19 cellular contexts compared by ENCODE assay signal in the genomic region with DNA sequence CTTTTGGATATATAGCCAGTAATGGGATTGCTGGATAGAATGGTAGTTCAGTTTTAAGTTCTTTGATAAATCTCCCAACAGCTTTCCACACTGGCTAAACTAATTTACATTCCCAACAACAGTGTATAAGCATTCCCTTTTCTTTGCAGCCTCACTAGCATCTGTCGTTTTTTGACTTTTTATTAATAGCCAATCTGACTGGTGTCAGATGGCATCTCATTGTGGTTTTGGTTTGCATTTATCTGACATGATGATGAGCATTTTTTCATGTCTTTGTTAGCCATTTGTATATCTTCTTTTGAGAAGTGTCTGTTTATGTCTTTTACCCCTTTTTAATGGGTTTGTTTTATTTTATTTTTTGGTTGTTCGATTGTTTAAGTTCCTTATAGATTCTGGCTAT. TPM values are rescaled to one million over a fixed set of nuclear protein-coding genes. Genes with fewer than 3 reads are reported as not detected.
DNase-seq lines count a peak whose midpoint lies in the region; ATAC-seq and FAIRE-seq lines count a peak whose summit lies in the region.
"Had no signal": no experiment of that assay in that cellular context is flagged by ENCODE, and none has a peak within 500 bp of the region (broad histone marks: within the 10 kb centered on the region; RNA-seq: fewer than 3 reads in every experiment).

No MANE protein-coding gene starts in this region.

- peak; percentile 8 for DNase-seq in NCI-H2171 treated with DMSO at 0.1 percent for 48 hours (lab: John Stamatoyannopoulos, UW)
- no peak for DNase-seq in NCI-H2171 (lab: John Stamatoyannopoulos, UW)
- no peak for DNase-seq in GM19239 (ENCODE audit: insufficient read length, low spot score)
- DNase-seq in myocyte (ENCODE audit: low read depth), result peak; percentile 48
- DNase-seq in EL, result no peak
- DNase-seq: 8988T; C1 segment of cervical spinal cord; Calu3; CD4-positive, alpha-beta memory T cell; COR-L47; DMS79; GF-D8; GM23248; H7; HCEC 1CT had no signal

- no peak for ATAC-seq in GM18498 (IDR thresholded peaks at IDR 0.05; ENCODE audit: unreplicated experiment)
- ATAC-seq in GM21381 (IDR thresholded peaks at IDR 0.05; ENCODE audit: unreplicated experiment), result no peak

- peak; percentile 45 for FAIRE-seq in GM19239 (lab: Jason Lieb, UNC)
- FAIRE-seq: GM12891, H1 had no signal

RNA-seq across cellular contexts. Expression of a gene that starts 13.3 kb away (rescaled TPM):
- 17.2 and 23.2 TPM in 2 replicates for total RNA-seq in myocyte
- 24.3 TPM for polyA plus RNA-seq in myocyte (2012)

Comparison
In these comparisons a context has a peak if more than half of its experiments do, and no peak if none do; other contexts are left out.
1. DNase-seq: peak in NCI-H2171 treated with DMSO at 0.1 percent for 48 hours (single experiment) and myocyte (single experiment); none in NCI-H2171 (single experiment), GM19239 (single experiment) and EL (single experiment).